ENCODE assay signal across 2 cellular contexts in genomic region chr4:3435684-3435956, GRCh38.
TF ChIP-seq lines count a peak whose summit lies in the region.

No MANE protein-coding gene starts in this region.

TF ChIP-seq in IMR-90, 13 proteins besides CTCF, POLR2A, EP300 and RAD21:
- TF ChIP-seq SMC3 (IDR thresholded peaks at IDR 0.05; ENCODE audit: low read depth, low read length) = no peak
- TF ChIP-seq NFE2L2 (IDR thresholded peaks at IDR 0.05; ENCODE audit: low read depth, low read length) = no peak
- TF ChIP-seq MAFK (IDR thresholded peaks at IDR 0.05; ENCODE audit: low read depth, low read length) = no peak
- TF ChIP-seq RCOR1 (IDR thresholded peaks at IDR 0.05; ENCODE audit: insufficient replicate concordance, low read length) = no peak
- no peak for TF ChIP-seq CHD1 (IDR thresholded peaks at IDR 0.05; ENCODE audit: low read depth, low read length)
- TF ChIP-seq FOS (IDR thresholded peaks at IDR 0.05; ENCODE audit: low read depth, low read length) = no peak
- no peak for TF ChIP-seq BHLHE40 (IDR thresholded peaks at IDR 0.05; ENCODE audit: low read depth, low read length)
- TF ChIP-seq MAZ (IDR thresholded peaks at IDR 0.05; ENCODE audit: borderline replicate concordance, low read depth, low read length) = no peak
- no peak for TF ChIP-seq RFX5 (IDR thresholded peaks at IDR 0.05; ENCODE audit: low read depth, low read length)
- no peak for TF ChIP-seq MXI1 (IDR thresholded peaks at IDR 0.05; ENCODE audit: borderline replicate concordance, low read depth, low read length)
- TF ChIP-seq, protein P1, sequence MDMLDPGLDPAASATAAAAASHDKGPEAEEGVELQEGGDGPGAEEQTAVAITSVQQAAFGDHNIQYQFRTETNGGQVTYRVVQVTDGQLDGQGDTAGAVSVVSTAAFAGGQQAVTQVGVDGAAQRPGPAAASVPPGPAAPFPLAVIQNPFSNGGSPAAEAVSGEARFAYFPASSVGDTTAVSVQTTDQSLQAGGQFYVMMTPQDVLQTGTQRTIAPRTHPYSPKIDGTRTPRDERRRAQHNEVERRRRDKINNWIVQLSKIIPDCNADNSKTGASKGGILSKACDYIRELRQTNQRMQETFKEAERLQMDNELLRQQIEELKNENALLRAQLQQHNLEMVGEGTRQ (IDR thresholded peaks at IDR 0.05; ENCODE audit: low read depth, low read length) = no peak
- TF ChIP-seq, protein P2, sequence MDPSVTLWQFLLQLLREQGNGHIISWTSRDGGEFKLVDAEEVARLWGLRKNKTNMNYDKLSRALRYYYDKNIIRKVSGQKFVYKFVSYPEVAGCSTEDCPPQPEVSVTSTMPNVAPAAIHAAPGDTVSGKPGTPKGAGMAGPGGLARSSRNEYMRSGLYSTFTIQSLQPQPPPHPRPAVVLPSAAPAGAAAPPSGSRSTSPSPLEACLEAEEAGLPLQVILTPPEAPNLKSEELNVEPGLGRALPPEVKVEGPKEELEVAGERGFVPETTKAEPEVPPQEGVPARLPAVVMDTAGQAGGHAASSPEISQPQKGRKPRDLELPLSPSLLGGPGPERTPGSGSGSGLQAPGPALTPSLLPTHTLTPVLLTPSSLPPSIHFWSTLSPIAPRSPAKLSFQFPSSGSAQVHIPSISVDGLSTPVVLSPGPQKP (IDR thresholded peaks at IDR 0.05; ENCODE audit: borderline replicate concordance, low read depth, low read length) = no peak

TF ChIP-seq in H1, 55 proteins besides CTCF, POLR2A, EP300 and RAD21:
- no peak for TF ChIP-seq TEAD4 (IDR thresholded peaks at IDR 0.05; ENCODE audit: low read depth, low read length)
- TF ChIP-seq, protein P3, sequence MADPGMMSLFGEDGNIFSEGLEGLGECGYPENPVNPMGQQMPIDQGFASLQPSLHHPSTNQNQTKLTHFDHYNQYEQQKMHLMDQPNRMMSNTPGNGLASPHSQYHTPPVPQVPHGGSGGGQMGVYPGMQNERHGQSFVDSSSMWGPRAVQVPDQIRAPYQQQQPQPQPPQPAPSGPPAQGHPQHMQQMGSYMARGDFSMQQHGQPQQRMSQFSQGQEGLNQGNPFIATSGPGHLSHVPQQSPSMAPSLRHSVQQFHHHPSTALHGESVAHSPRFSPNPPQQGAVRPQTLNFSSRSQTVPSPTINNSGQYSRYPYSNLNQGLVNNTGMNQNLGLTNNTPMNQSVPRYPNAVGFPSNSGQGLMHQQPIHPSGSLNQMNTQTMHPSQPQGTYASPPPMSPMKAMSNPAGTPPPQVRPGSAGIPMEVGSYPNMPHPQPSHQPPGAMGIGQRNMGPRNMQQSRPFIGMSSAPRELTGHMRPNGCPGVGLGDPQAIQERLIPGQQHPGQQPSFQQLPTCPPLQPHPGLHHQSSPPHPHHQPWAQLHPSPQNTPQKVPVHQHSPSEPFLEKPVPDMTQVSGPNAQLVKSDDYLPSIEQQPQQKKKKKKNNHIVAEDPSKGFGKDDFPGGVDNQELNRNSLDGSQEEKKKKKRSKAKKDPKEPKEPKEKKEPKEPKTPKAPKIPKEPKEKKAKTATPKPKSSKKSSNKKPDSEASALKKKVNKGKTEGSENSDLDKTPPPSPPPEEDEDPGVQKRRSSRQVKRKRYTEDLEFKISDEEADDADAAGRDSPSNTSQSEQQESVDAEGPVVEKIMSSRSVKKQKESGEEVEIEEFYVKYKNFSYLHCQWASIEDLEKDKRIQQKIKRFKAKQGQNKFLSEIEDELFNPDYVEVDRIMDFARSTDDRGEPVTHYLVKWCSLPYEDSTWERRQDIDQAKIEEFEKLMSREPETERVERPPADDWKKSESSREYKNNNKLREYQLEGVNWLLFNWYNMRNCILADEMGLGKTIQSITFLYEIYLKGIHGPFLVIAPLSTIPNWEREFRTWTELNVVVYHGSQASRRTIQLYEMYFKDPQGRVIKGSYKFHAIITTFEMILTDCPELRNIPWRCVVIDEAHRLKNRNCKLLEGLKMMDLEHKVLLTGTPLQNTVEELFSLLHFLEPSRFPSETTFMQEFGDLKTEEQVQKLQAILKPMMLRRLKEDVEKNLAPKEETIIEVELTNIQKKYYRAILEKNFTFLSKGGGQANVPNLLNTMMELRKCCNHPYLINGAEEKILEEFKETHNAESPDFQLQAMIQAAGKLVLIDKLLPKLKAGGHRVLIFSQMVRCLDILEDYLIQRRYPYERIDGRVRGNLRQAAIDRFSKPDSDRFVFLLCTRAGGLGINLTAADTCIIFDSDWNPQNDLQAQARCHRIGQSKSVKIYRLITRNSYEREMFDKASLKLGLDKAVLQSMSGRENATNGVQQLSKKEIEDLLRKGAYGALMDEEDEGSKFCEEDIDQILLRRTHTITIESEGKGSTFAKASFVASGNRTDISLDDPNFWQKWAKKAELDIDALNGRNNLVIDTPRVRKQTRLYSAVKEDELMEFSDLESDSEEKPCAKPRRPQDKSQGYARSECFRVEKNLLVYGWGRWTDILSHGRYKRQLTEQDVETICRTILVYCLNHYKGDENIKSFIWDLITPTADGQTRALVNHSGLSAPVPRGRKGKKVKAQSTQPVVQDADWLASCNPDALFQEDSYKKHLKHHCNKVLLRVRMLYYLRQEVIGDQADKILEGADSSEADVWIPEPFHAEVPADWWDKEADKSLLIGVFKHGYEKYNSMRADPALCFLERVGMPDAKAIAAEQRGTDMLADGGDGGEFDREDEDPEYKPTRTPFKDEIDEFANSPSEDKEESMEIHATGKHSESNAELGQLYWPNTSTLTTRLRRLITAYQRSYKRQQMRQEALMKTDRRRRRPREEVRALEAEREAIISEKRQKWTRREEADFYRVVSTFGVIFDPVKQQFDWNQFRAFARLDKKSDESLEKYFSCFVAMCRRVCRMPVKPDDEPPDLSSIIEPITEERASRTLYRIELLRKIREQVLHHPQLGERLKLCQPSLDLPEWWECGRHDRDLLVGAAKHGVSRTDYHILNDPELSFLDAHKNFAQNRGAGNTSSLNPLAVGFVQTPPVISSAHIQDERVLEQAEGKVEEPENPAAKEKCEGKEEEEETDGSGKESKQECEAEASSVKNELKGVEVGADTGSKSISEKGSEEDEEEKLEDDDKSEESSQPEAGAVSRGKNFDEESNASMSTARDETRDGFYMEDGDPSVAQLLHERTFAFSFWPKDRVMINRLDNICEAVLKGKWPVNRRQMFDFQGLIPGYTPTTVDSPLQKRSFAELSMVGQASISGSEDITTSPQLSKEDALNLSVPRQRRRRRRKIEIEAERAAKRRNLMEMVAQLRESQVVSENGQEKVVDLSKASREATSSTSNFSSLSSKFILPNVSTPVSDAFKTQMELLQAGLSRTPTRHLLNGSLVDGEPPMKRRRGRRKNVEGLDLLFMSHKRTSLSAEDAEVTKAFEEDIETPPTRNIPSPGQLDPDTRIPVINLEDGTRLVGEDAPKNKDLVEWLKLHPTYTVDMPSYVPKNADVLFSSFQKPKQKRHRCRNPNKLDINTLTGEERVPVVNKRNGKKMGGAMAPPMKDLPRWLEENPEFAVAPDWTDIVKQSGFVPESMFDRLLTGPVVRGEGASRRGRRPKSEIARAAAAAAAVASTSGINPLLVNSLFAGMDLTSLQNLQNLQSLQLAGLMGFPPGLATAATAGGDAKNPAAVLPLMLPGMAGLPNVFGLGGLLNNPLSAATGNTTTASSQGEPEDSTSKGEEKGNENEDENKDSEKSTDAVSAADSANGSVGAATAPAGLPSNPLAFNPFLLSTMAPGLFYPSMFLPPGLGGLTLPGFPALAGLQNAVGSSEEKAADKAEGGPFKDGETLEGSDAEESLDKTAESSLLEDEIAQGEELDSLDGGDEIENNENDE (IDR thresholded peaks at IDR 0.05; ENCODE audit: insufficient replicate concordance, low read length) = no peak
- no peak for TF ChIP-seq KDM5A (IDR thresholded peaks at IDR 0.05; ENCODE audit: low read length)
- TF ChIP-seq KDM1A (IDR thresholded peaks at IDR 0.05; ENCODE audit: borderline replicate concordance, low read length) = no peak
- TF ChIP-seq MAFK (IDR thresholded peaks at IDR 0.05; ENCODE audit: low read depth, low read length) = no peak
